8 cellular contexts compared by ENCODE assay signal in the genomic region with DNA sequence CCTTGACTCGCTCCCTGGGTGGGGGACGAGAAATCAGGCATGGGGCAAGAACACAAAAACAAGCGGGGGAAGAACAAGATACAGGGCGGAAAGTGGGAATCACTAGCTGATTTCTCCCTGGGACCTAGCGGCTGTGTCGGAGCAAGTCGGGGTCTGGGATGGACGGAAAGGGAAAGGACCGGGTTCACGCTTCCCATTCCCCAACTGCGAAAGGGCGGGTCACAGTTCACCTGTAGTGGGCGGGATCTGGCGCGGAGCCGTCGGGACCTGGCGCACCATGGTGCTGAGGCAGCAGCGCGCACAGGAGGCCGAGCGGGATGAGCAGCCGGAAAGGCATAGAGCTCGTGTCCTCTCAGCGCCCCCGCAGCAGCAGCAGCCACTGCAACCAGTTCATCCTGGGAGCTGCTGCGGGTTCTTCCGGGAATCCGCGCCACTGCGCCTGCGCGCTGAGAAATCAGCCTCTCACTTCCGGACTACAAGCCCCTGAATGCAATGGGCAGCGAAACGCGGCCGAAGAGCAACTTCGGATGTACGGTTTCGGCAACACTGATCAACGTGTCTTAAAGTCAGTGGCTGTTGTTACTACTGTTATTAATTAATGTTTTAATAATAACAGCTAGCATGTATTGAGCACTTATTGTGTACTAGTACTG. TPM values are rescaled to one million over a fixed set of nuclear protein-coding genes. Genes with fewer than 3 reads are reported as not detected.
A peak's percentile ranks its signal among the peaks of the same experiment; 100 is the strongest.
DNase-seq lines count a peak whose midpoint lies in the region; ATAC-seq lines count a peak whose summit lies in the region.

A gene with protein sequence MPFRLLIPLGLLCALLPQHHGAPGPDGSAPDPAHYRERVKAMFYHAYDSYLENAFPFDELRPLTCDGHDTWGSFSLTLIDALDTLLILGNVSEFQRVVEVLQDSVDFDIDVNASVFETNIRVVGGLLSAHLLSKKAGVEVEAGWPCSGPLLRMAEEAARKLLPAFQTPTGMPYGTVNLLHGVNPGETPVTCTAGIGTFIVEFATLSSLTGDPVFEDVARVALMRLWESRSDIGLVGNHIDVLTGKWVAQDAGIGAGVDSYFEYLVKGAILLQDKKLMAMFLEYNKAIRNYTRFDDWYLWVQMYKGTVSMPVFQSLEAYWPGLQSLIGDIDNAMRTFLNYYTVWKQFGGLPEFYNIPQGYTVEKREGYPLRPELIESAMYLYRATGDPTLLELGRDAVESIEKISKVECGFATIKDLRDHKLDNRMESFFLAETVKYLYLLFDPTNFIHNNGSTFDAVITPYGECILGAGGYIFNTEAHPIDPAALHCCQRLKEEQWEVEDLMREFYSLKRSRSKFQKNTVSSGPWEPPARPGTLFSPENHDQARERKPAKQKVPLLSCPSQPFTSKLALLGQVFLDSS (minus strand): TSS at position 415 of the 653 bp plus-strand sequence. CDS start 78 bp downstream, at position 337.

- POLR2A ChIA-PET in CD8-positive, alpha-beta memory T cell (lab: Charles Lee): interaction anchor here (0.5 to 2.6 kb wide), 8 partner anchors 14 to 138 kb away, joined by 3 to 9 read pairs (median 3); partner anchors contain the start of genes EIF6 and MMP24OS

- no peaks in the 10 kb centered on the region for H3K27me3 Mint-ChIP-seq in CD8-positive, alpha-beta memory T cell
- no peaks in the 10 kb centered on the region for H3K27me3 Mint-ChIP-seq in effector memory CD8-positive, alpha-beta T cell
- no peaks in the 10 kb centered on the region for H3K27me3 Mint-ChIP-seq in memory B cell

- no peaks in the 10 kb centered on the region for H3K27me3 ChIP-seq in CD8-positive, alpha-beta memory T cell (ENCODE audit: insufficient read depth, low read length, poor library complexity, severe bottlenecking)

- ATAC-seq in GM21367 (IDR thresholded peaks at IDR 0.05; ENCODE audit: unreplicated experiment): peak; percentile 59
- peak; percentile 75 for ATAC-seq in effector memory CD8-positive, alpha-beta T cell (replicated peaks)
- ATAC-seq in memory B cell (ENCODE audit: low read depth): peak; percentile 65

- H3K36me3 ChIP-seq in CD8-positive, alpha-beta memory T cell (ENCODE audit: insufficient read depth, low read length): no peaks in the 10 kb centered on the region

- CTCF ChIA-PET in CD8-positive, alpha-beta memory T cell (lab: Charles Lee): interaction anchor here (0.9 to 5.3 kb wide), 8 partner anchors 15 to 131 kb away, joined by 3 to 72 read pairs (median 7); partner anchors contain the start of gene MMP24OS

- peak within 1 kb of the TSS; percentile 62 for H3K27ac ChIP-seq in CD8-positive, alpha-beta memory T cell (ENCODE audit: low read depth, low read length)

- H3K9me3 Mint-ChIP-seq in CD8-positive, alpha-beta memory T cell: no peaks in the 10 kb centered on the region
- no peaks in the 10 kb centered on the region for H3K9me3 Mint-ChIP-seq in effector memory CD8-positive, alpha-beta T cell
- no peaks in the 10 kb centered on the region for H3K9me3 Mint-ChIP-seq in memory B cell

- no peaks in the 10 kb centered on the region for H3K9me3 ChIP-seq in CD8-positive, alpha-beta memory T cell (ENCODE audit: low read length)

- H3K4me1 Mint-ChIP-seq in CD8-positive, alpha-beta memory T cell: peaks cover 36 to 46% (median 44%) of the 10 kb centered on the region in 3 donors
- H3K4me1 Mint-ChIP-seq in effector memory CD8-positive, alpha-beta T cell (ENCODE audit: low read depth in 2 of 2): peaks cover 27 to 31% of the 10 kb centered on the region in 2 donors
- H3K4me1 Mint-ChIP-seq in memory B cell: peaks cover 29% of the 10 kb centered on the region

- H3K27ac Mint-ChIP-seq in CD8-positive, alpha-beta memory T cell: peak within 1 kb of the TSS; percentile 76 to 99 (median 97)
- peak within 1 kb of the TSS; percentile 92 to 97 for H3K27ac Mint-ChIP-seq in effector memory CD8-positive, alpha-beta T cell
- peak within 1 kb of the TSS; percentile 88 for H3K27ac Mint-ChIP-seq in memory B cell

- H3K4me3 Mint-ChIP-seq in CD8-positive, alpha-beta memory T cell: peak within 1 kb of the TSS; percentile 90 to 99 (median 99)
- peak within 1 kb of the TSS; percentile 95 to 96 for H3K4me3 Mint-ChIP-seq in effector memory CD8-positive, alpha-beta T cell
- H3K4me3 Mint-ChIP-seq in memory B cell: peak within 1 kb of the TSS; percentile 95

- peaks cover 17% of the 10 kb centered on the region for H3K4me1 ChIP-seq in CD8-positive, alpha-beta memory T cell (ENCODE audit: insufficient read depth, low read length)

- DNase-seq in CD8-positive, alpha-beta memory T cell: peak; percentile 92 to 95 (median 93)
- DNase-seq in HUDEP-2 (lab: John Stamatoyannopoulos, UW; ENCODE audit: unreplicated experiment in 76 of 76) (peak in 75 of 76 experiments; percentile 17 to 96 (median 88)), NOMO-1 treated with dmso at 0.1 percent for 144 hours (lab: John Stamatoyannopoulos, UW; ENCODE audit: unreplicated experiment) (peak; percentile 81), memory B cell (ENCODE audit: low spot score in 2 of 2) (peak; percentile 81 to 84)
- DNase-seq in activated CD8-positive, alpha-beta memory T cell treated with anti-CD3 and anti-CD28 coated beads for 4 hours (ENCODE audit: low read depth in 2 of 2): peak; percentile 84 to 85
- peak; percentile 87 to 91 (median 89) for DNase-seq in effector memory CD8-positive, alpha-beta T cell
- DNase-seq in stimulated activated CD8-positive, alpha-beta memory T cell treated with anti-CD3 and anti-CD28 coated beads, Interleukin-12 subunit alpha, Interleukin-12 subunit beta, amount 100 ng/mL, for 1 hour (ENCODE audit: low read depth): peak; percentile 89

- H3K36me3 Mint-ChIP-seq in CD8-positive, alpha-beta memory T cell: peaks cover 0 to 38% (median 1%) of the 10 kb centered on the region in 3 donors
- H3K36me3 Mint-ChIP-seq in effector memory CD8-positive, alpha-beta T cell (ENCODE audit: insufficient read depth): peaks cover 28% of the 10 kb centered on the region
- H3K36me3 Mint-ChIP-seq in memory B cell: peaks cover 8% of the 10 kb centered on the region

- H3K4me3 ChIP-seq in CD8-positive, alpha-beta memory T cell (ENCODE audit: low read length): peak within 1 kb of the TSS; percentile 93

RNA-seq across cellular contexts. Expression of the gene that starts here (rescaled TPM):
- 10 to 100 TPM; 19.3 to 20.1 TPM for total RNA-seq in CD8-positive, alpha-beta memory T cell
- polyA plus RNA-seq in CD8-positive, alpha-beta memory T cell: 48.4 TPM

Comparison
In these comparisons a context has a peak if more than half of its experiments do, and no peak if none do; other contexts are left out.
1. Peak in every context shown above with its lines: DNase-seq, ATAC-seq, H3K4me3 ChIP-seq and H3K27ac ChIP-seq.